ENCODE assay signal across 11 cellular contexts in the genomic region with DNA sequence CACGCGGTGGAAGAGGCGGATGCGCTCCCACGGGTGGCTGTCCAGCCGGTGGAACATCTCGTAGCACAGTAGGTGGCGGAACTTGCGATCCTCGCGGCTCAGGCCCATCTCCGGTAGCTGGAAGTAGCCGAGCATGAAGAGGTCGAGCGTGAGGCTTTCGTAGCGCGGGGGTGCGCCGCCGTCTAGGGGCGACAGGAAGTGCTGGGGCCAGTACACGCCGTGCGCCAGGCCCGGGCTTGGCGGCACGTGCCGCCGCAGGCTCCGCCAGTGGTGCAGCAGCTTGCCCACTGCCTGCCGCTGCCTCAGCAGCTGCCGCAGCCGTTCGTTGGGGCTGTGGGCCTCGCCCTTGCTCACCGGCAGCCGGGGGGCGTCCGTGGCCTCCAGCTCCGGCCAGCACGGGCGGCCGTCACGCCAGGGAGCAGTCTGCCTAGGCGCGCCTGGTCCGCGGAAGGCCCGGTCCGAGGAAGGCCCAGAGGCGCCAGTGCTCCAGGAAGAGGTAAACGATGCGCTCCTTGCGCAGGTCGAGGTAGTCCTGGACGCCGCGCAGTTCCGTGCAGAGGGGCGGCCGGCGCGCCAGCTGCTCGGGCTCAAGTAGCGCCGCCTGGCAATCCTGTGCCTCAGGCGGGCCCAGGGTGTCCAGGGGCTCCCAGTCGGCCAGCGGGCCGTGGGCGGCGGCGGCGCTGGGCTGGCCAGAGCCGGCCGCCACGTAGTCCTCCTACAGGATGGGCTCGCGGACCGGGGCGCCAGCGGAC. TPM values are rescaled to one million over a fixed set of nuclear protein-coding genes. Genes with fewer than 3 reads are reported as not detected.
DNase-seq lines count a peak whose midpoint lies in the region; ATAC-seq, FAIRE-seq and TF ChIP-seq lines count a peak whose summit lies in the region.
"Not testable (repeated sequence)": the region's sequence is repeated elsewhere in the genome, so short reads cannot be mapped to it uniquely, and the experiment has no call there.
"Had no signal": no experiment of that assay in that cellular context is flagged by ENCODE, and none has a peak within 500 bp of the region (broad histone marks: within the 10 kb centered on the region; RNA-seq: fewer than 3 reads in every experiment).

No MANE protein-coding gene starts in this region.

- not testable (repeated sequence) for H3K4me3 ChIP-seq in CD8-positive, alpha-beta T cell (ENCODE audit: low read depth, low read length); mucosa of descending colon
- peak overlapping the region in 1 of 4 donors; percentile 17 for H3K4me3 ChIP-seq in pancreas

- not testable (repeated sequence) for H3K4me1 ChIP-seq in CD8-positive, alpha-beta T cell (ENCODE audit: insufficient read depth, low read length); foreskin keratinocyte; mucosa of descending colon (ENCODE audit: low read depth); pancreas

- not testable (repeated sequence) for DNase-seq in CD8-positive, alpha-beta T cell; activated CD8-positive, alpha-beta T cell treated with anti-CD3 and anti-CD28 coated beads for 36 hours; central memory CD8-positive, alpha-beta T cell (ENCODE audit: low spot score in 2 of 2); foreskin keratinocyte; stimulated activated naive CD8-positive, alpha-beta T cell treated with anti-CD3 and anti-CD28 coated beads, Interleukin-15, amount 100 ng/mL, for 72 hours
- DNase-seq in mucosa of descending colon: peak in 2 of 3 donors; percentile 6 to 10
- DNase-seq in pancreas: peak in 1 of 6 donors; percentile 25

- CTCF ChIA-PET in CD8-positive, alpha-beta T cell (lab: Charles Lee): not testable (repeated sequence)
- CTCF ChIA-PET in activated CD8-positive, alpha-beta T cell treated with anti-CD3 and anti-CD28 coated beads for 36 hours (lab: Charles Lee): interaction anchor here (1.4 kb wide), 1 partner anchor 14 kb away, joined by 3 read pairs; no protein-coding TSS in a partner anchor

- POLR2A ChIA-PET in CD8-positive, alpha-beta T cell (lab: Charles Lee): not testable (repeated sequence)
- POLR2A ChIA-PET in activated CD8-positive, alpha-beta T cell treated with anti-CD3 and anti-CD28 coated beads for 36 hours (lab: Charles Lee): interaction anchor here (1.0 to 1.2 kb wide), 2 partner anchors 8 to 15 kb away, joined by 3 read pairs; no protein-coding TSS in a partner anchor

- H3K9me3 ChIP-seq in CD8-positive, alpha-beta T cell (ENCODE audit: low read length); mucosa of descending colon; pancreas: not testable (repeated sequence)

- WGBS in pancreas, 2 donors: 13 to 20% methylated on average over 9 to 19 of the region's 83 CpGs

- not testable (repeated sequence) for TF ChIP-seq CTCF in CD8-positive, alpha-beta T cell (IDR thresholded peaks at IDR 0.05); activated CD8-positive, alpha-beta T cell treated with anti-CD3 and anti-CD28 coated beads for 36 hours (IDR thresholded peaks at IDR 0.05); foreskin keratinocyte (conservative IDR thresholded peaks at IDR 0.05); mucosa of descending colon (IDR thresholded peaks at IDR 0.05); pancreas (IDR thresholded peaks at IDR 0.05)

- H3K4me1 Mint-ChIP-seq in CD8-positive, alpha-beta T cell (ENCODE audit: low read depth); activated CD8-positive, alpha-beta T cell treated with anti-CD3 and anti-CD28 coated beads for 36 hours (ENCODE audit: low read depth); central memory CD8-positive, alpha-beta T cell; stimulated activated naive CD8-positive, alpha-beta T cell treated with anti-CD3 and anti-CD28 coated beads, Interleukin-15, amount 100 ng/mL, for 72 hours: not testable (repeated sequence)

- not testable (repeated sequence) for H3K27me3 ChIP-seq in CD8-positive, alpha-beta T cell (ENCODE audit: insufficient read depth, low read length); foreskin keratinocyte; pancreas

- not testable (repeated sequence) for FAIRE-seq in pancreas (lab: Jason Lieb, UNC)

- not testable (repeated sequence) for H3K36me3 ChIP-seq in CD8-positive, alpha-beta T cell (ENCODE audit: insufficient read depth, low read length); mucosa of descending colon (ENCODE audit: low read depth); pancreas

- peak; percentile 29 for ATAC-seq in CD8-positive, alpha-beta T cell
- ATAC-seq in SK-N-SH treated with all-trans-retinoic acid at 6 μM for 48 hours: peak; percentile 7; the same call in 2 of the 3 replicates
- peak; percentile 34 for ATAC-seq in activated CD8-positive, alpha-beta T cell treated with anti-CD3 and anti-CD28 coated beads for 36 hours
- peak; percentile 24 for ATAC-seq in central memory CD8-positive, alpha-beta T cell (replicated peaks; ENCODE audit: extremely low read depth, poor library complexity, severe bottlenecking)
- peak; percentile 24 for ATAC-seq in foreskin keratinocyte
- peak; percentile 29 for ATAC-seq in mucosa of descending colon
- peak in 3 of 4 donors; percentile 11 to 34 (median 12) for ATAC-seq in pancreas
- ATAC-seq in stimulated activated naive CD8-positive, alpha-beta T cell treated with anti-CD3 and anti-CD28 coated beads, Interleukin-15, amount 100 ng/mL, for 72 hours: peak; percentile 47

- H3K4me3 Mint-ChIP-seq in CD8-positive, alpha-beta T cell; activated CD8-positive, alpha-beta T cell treated with anti-CD3 and anti-CD28 coated beads for 36 hours; central memory CD8-positive, alpha-beta T cell; stimulated activated naive CD8-positive, alpha-beta T cell treated with anti-CD3 and anti-CD28 coated beads, Interleukin-15, amount 100 ng/mL, for 72 hours: not testable (repeated sequence)

- intact Hi-C loops in CD8-positive, alpha-beta T cell (cut with DNase I, micrococcal nuclease); activated CD8-positive, alpha-beta T cell treated with anti-CD3 and anti-CD28 coated beads for 36 hours (cut with micrococcal nuclease); mucosa of descending colon (cut with DNase I, micrococcal nuclease); pancreas (cut with DNase I): not testable (repeated sequence)

- not testable (repeated sequence) for H3K27ac ChIP-seq in CD8-positive, alpha-beta T cell (ENCODE audit: low read depth, low read length); foreskin keratinocyte; pancreas

- not testable (repeated sequence) for H3K36me3 Mint-ChIP-seq in CD8-positive, alpha-beta T cell; activated CD8-positive, alpha-beta T cell treated with anti-CD3 and anti-CD28 coated beads for 36 hours (ENCODE audit: low read depth); central memory CD8-positive, alpha-beta T cell (ENCODE audit: insufficient read depth)

- H3K27me3 Mint-ChIP-seq in CD8-positive, alpha-beta T cell (ENCODE audit: low read depth); activated CD8-positive, alpha-beta T cell treated with anti-CD3 and anti-CD28 coated beads for 36 hours; central memory CD8-positive, alpha-beta T cell; stimulated activated naive CD8-positive, alpha-beta T cell treated with anti-CD3 and anti-CD28 coated beads, Interleukin-15, amount 100 ng/mL, for 72 hours: not testable (repeated sequence)

- not testable (repeated sequence) for H3K9me3 Mint-ChIP-seq in CD8-positive, alpha-beta T cell; activated CD8-positive, alpha-beta T cell treated with anti-CD3 and anti-CD28 coated beads for 36 hours; central memory CD8-positive, alpha-beta T cell; stimulated activated naive CD8-positive, alpha-beta T cell treated with anti-CD3 and anti-CD28 coated beads, Interleukin-15, amount 100 ng/mL, for 72 hours

- not testable (repeated sequence) for H3K27ac Mint-ChIP-seq in CD8-positive, alpha-beta T cell; activated CD8-positive, alpha-beta T cell treated with anti-CD3 and anti-CD28 coated beads for 36 hours; central memory CD8-positive, alpha-beta T cell (ENCODE audit: low read depth); stimulated activated naive CD8-positive, alpha-beta T cell treated with anti-CD3 and anti-CD28 coated beads, Interleukin-15, amount 100 ng/mL, for 72 hours

RNA-seq across cellular contexts. Expression of a gene that starts 26.1 kb away (rescaled TPM):
- total RNA-seq in CD8-positive, alpha-beta T cell: 1,000 to 10,000 TPM; 3,774 to 3,852 TPM
- total RNA-seq in activated CD8-positive, alpha-beta T cell treated with anti-CD3 and anti-CD28 coated beads for 36 hours: 1,000 to 10,000 TPM in 1 of 2 experiments, 100 to 1,000 TPM in 1; 820 to 1,043 TPM
- total RNA-seq in foreskin keratinocyte (2,556 and 4,441 TPM in 2 replicates), mucosa of descending colon (1,000 to 10,000 TPM; 2,195 to 6,222 (median 2,378) TPM), pancreas (1,000 to 10,000 TPM in 4 of 6 donors, 100 to 1,000 TPM in 2; 687 to 5,169 (median 2,340) TPM)
- polyA plus RNA-seq in foreskin keratinocyte (not detected in 2 replicates), pancreas (not detected)
- total RNA-seq: H4 had no signal
- polyA plus RNA-seq: BJ, IgD-negative memory B cell had no signal

RNA-seq across cellular contexts. Expression of a gene that starts 47.4 kb away (rescaled TPM):
- 1,000 to 10,000 TPM; 3,774 to 3,852 TPM for total RNA-seq in CD8-positive, alpha-beta T cell
- 1,000 to 10,000 TPM in 1 of 2 experiments, 100 to 1,000 TPM in 1; 820 to 1,043 TPM for total RNA-seq in activated CD8-positive, alpha-beta T cell treated with anti-CD3 and anti-CD28 coated beads for 36 hours
- total RNA-seq in foreskin keratinocyte (2,556 and 4,441 TPM in 2 replicates), mucosa of descending colon (1,000 to 10,000 TPM; 2,195 to 6,222 (median 2,378) TPM), pancreas (1,000 to 10,000 TPM in 4 of 6 donors, 100 to 1,000 TPM in 2; 687 to 5,169 (median 2,340) TPM)
- polyA plus RNA-seq in foreskin keratinocyte (not detected in 2 replicates), pancreas (not detected)
- total RNA-seq: H4 had no signal
- polyA plus RNA-seq: BJ, IgD-negative memory B cell had no signal
